In genomic region chr12:53074999-53075370, GRCh38 we compare ENCODE assay signal across 15 cellular contexts. TPM values are rescaled to one million over a fixed set of nuclear protein-coding genes. Genes with fewer than 3 reads are reported as not detected.
"Had no signal": no experiment of that assay in that cellular context is flagged by ENCODE, and none has a peak within 500 bp of the region (broad histone marks: within the 10 kb centered on the region; RNA-seq: fewer than 3 reads in every experiment).

No MANE protein-coding gene starts in this region.

- H3K27me3 Mint-ChIP-seq: activated naive CD4-positive, alpha-beta T cell treated with anti-CD3 and anti-CD28 coated beads, Interleukin-2, amount 10 ng/mL, durations not matched to agents 7 days and 5 days; stimulated activated naive CD8-positive, alpha-beta T cell treated with anti-CD3 and anti-CD28 coated beads, Interleukin-15, Interleukin-2, amounts not matched to agents 100 ng/mL and 50 ng/mL, for 24 hours had no signal

- H3K4me3 Mint-ChIP-seq: activated CD8-positive, alpha-beta T cell treated with anti-CD3 and anti-CD28 coated beads, Interleukin-2, amount 10 ng/mL, durations not matched to agents 7 days and 5 days; activated naive CD4-positive, alpha-beta T cell treated with anti-CD3 and anti-CD28 coated beads, Interleukin-2, amount 10 ng/mL, durations not matched to agents 7 days and 5 days; stimulated activated naive CD8-positive, alpha-beta T cell treated with anti-CD3 and anti-CD28 coated beads, Interleukin-15, Interleukin-2, amounts not matched to agents 100 ng/mL and 50 ng/mL, for 24 hours; T-helper 1 cell treated with Interleukin-12 subunit alpha and Interleukin-12 subunit beta and Interleukin-4 antibody, amounts not matched to agents 30 μg/mL and 1 μg/mL, for 36 hours had no signal

- H3K27ac Mint-ChIP-seq: activated CD8-positive, alpha-beta T cell treated with anti-CD3 and anti-CD28 coated beads, Interleukin-2, amount 10 ng/mL, durations not matched to agents 7 days and 5 days; activated naive CD4-positive, alpha-beta T cell treated with anti-CD3 and anti-CD28 coated beads, Interleukin-2, amount 10 ng/mL, durations not matched to agents 7 days and 5 days; stimulated activated naive CD8-positive, alpha-beta T cell treated with anti-CD3 and anti-CD28 coated beads, Interleukin-15, Interleukin-2, amounts not matched to agents 100 ng/mL and 50 ng/mL, for 24 hours; T-helper 1 cell treated with Interleukin-12 subunit alpha and Interleukin-12 subunit beta and Interleukin-4 antibody, amounts not matched to agents 30 μg/mL and 1 μg/mL, for 36 hours had no signal

- H3K9me3 Mint-ChIP-seq: activated naive CD4-positive, alpha-beta T cell treated with anti-CD3 and anti-CD28 coated beads, Interleukin-2, amount 10 ng/mL, durations not matched to agents 7 days and 5 days; nephron; stimulated activated naive CD8-positive, alpha-beta T cell treated with anti-CD3 and anti-CD28 coated beads, Interleukin-15, Interleukin-2, amounts not matched to agents 100 ng/mL and 50 ng/mL, for 24 hours; T-helper 1 cell treated with Interleukin-12 subunit alpha and Interleukin-12 subunit beta and Interleukin-4 antibody, amounts not matched to agents 30 μg/mL and 1 μg/mL, for 36 hours had no signal

- ATAC-seq: activated CD8-positive, alpha-beta T cell treated with anti-CD3 and anti-CD28 coated beads, Interleukin-2, amount 10 ng/mL, durations not matched to agents 7 days and 5 days; left lung; SK-N-SH treated with all-trans-retinoic acid at 6 μM for 48 hours had no signal

- H3K27ac ChIP-seq: left lung had no signal

- DNase-seq: activated CD4-positive, alpha-beta T cell treated with anti-CD3 and anti-CD28 coated beads for 48 hours; activated CD8-positive, alpha-beta memory T cell treated with anti-CD3 and anti-CD28 coated beads, Interleukin-2, amount 50 U/mL, for 48 hours; activated CD8-positive, alpha-beta T cell treated with anti-CD3 and anti-CD28 coated beads, Interleukin-2, amount 10 ng/mL, durations not matched to agents 7 days and 5 days; activated naive CD4-positive, alpha-beta T cell treated with anti-CD3 and anti-CD28 coated beads, Interleukin-2, amount 10 ng/mL, durations not matched to agents 7 days and 5 days; hippocampal formation; left lung; nucleus accumbens; small intestine; stimulated activated CD4-positive, alpha-beta T cell treated with anti-CD3 and anti-CD28 coated beads, Interleukin-4, amount 100 ng/mL, for 4 hours; stimulated activated CD8-positive, alpha-beta memory T cell treated with anti-CD3 and anti-CD28 coated beads, Interleukin-4, amount 100 ng/mL, for 48 hours; testis had no signal

RNA-seq across cellular contexts. Expression of gene SOAT2, which starts 28.3 kb away (rescaled TPM):
- total RNA-seq: left lung had no signal
